ENCODE assay signal across 20 cellular contexts in the genomic region with DNA sequence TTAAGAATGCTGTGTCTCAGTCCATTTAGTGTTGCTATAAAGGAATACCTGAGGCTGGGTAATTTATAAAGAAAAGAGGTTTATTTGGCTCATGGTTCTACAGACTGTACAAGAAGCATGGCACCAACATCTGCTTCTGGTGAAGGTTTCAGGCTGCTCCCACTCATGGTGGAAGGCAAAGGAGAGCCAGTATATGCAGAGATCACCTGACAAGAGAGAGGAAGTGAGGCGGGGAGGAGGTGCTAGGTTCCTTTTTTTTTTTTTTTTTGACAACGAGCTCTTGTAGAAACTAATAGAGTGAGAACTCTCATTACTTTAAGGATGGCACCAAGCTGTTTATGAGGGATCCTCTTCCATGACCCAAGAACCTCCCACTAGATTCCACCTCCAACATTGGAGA.
A peak's percentile ranks its signal among the peaks of the same experiment; 100 is the strongest.
DNase-seq lines count a peak whose midpoint lies in the region; ATAC-seq, FAIRE-seq and TF ChIP-seq lines count a peak whose summit lies in the region.
"Had no signal": no experiment of that assay in that cellular context is flagged by ENCODE, and none has a peak within 500 bp of the region (broad histone marks: within the 10 kb centered on the region; RNA-seq: fewer than 3 reads in every experiment).

No MANE protein-coding gene starts in this region.

- intact Hi-C loops in OCI-LY7 (cut with micrococcal nuclease; ENCODE audit: unreplicated experiment): no loop called here
- intact Hi-C loops in K562 (cut with micrococcal nuclease): no loop called here

- peaks cover 9% of the 10 kb centered on the region for H3K9me3 Mint-ChIP-seq in activated naive CD4-positive, alpha-beta T cell treated with anti-CD3 and anti-CD28 coated beads, Interleukin-2, amount 10 ng/mL, durations not matched to agents 7 days and 5 days

- H3K4me3 ChIP-seq in OCI-LY7 (ENCODE audit: low read depth, low read length, poor library complexity, severe bottlenecking) (no peak overlapping the region), K562 (no peak overlapping the region), hepatocyte (no peak overlapping the region)
- H3K4me3 ChIP-seq: GM23248 had no signal

- BruUV-seq in OCI-LY7 (replicated peaks; lab: Mats Ljungman, UMichigan) (no TSS peak), K562 (replicated peaks; lab: Mats Ljungman, UMichigan) (no TSS peak)

- H4K20me1 ChIP-seq in OCI-LY7 (ENCODE audit: insufficient read depth, low read length): no peaks in the 10 kb centered on the region
- H4K20me1 ChIP-seq in K562 (replicated peaks; ENCODE audit: control insufficient read depth, insufficient read depth, low read length): no peaks in the 10 kb centered on the region
- H4K20me1 ChIP-seq in hepatocyte (ENCODE audit: insufficient read depth, poor library complexity, severe bottlenecking): no peaks in the 10 kb centered on the region

- H3K9me3 ChIP-seq in OCI-LY7 (ENCODE audit: low read length): no peaks in the 10 kb centered on the region
- H3K9me3 ChIP-seq in K562 (replicated peaks; ENCODE audit: control insufficient read depth, insufficient read depth, low read depth, low read length): no peaks in the 10 kb centered on the region
- H3K9me3 ChIP-seq in hepatocyte (ENCODE audit: low read depth): no peaks in the 10 kb centered on the region

- H3K9me2 ChIP-seq in OCI-LY7 (ENCODE audit: insufficient read depth, low read length): no peaks in the 10 kb centered on the region
- H3K9me2 ChIP-seq in hepatocyte (replicated peaks; ENCODE audit: insufficient read depth): no peaks in the 10 kb centered on the region

- H3K79me2 ChIP-seq in OCI-LY7 (ENCODE audit: insufficient read depth, low read depth, low read length): no peaks in the 10 kb centered on the region
- no peaks in the 10 kb centered on the region for H3K79me2 ChIP-seq in K562 (ENCODE audit: control insufficient read depth, insufficient read depth, low read length)
- no peaks in the 10 kb centered on the region for H3K79me2 ChIP-seq in hepatocyte

- DNase-seq in KBM-7: peak; percentile 33
- DNase-seq in OCI-LY7 (ENCODE audit: low spot score): peak; percentile 6
- DNase-seq in K562 (ENCODE audit: extremely low read depth in 1 of 4, low spot score in 3 of 4): no peak
- no peak for DNase-seq in hepatocyte (ENCODE audit: low spot score)
- DNase-seq in activated naive CD4-positive, alpha-beta T cell treated with anti-CD3 and anti-CD28 coated beads, Interleukin-2, amount 10 ng/mL, durations not matched to agents 7 days and 5 days: no peak
- no peak for DNase-seq in activated CD4-positive, CD25-positive, alpha-beta regulatory T cell treated with anti-CD3 and anti-CD28 coated beads, Interleukin-2, amount 50 U/mL, for 72 hours
- DNase-seq: C1 segment of cervical spinal cord; CD4-positive, CD25-positive, alpha-beta regulatory T cell; CD8-positive, alpha-beta memory T cell; DMS 273 treated with DMSO at 0.1 percent for 48 hours; DMS79; EL; GDM1; GM23248; H7; HCEC 1CT had no signal

- no peaks in the 10 kb centered on the region for H3K4me1 Mint-ChIP-seq in activated naive CD4-positive, alpha-beta T cell treated with anti-CD3 and anti-CD28 coated beads, Interleukin-2, amount 10 ng/mL, durations not matched to agents 7 days and 5 days

- TF ChIP-seq POLR2A in K562 (conservative IDR thresholded peaks at IDR 0.05): no peak

- TF ChIP-seq RAD21 in K562 (CRISPR knock-in tag; conservative IDR thresholded peaks at IDR 0.05 in 1 of 2, IDR thresholded peaks at IDR 0.05 in 1 of 2): no peak

- no peaks in the 10 kb centered on the region for H3K36me3 Mint-ChIP-seq in activated naive CD4-positive, alpha-beta T cell treated with anti-CD3 and anti-CD28 coated beads, Interleukin-2, amount 10 ng/mL, durations not matched to agents 7 days and 5 days

- WGBS in K562 (ENCODE audit: insufficient coverage, low coverage, missing lambda C conversion rate): no CpG with 5 or more reads among the region's 2 CpGs
- WGBS in hepatocyte (ENCODE audit: low lambda C conversion rate, missing lambda C conversion rate): 93% methylated on average over 2 of the region's 2 CpGs

- no peak overlapping the region for H3K27ac Mint-ChIP-seq in activated naive CD4-positive, alpha-beta T cell treated with anti-CD3 and anti-CD28 coated beads, Interleukin-2, amount 10 ng/mL, durations not matched to agents 7 days and 5 days

- H3K4me2 ChIP-seq in OCI-LY7 (ENCODE audit: low read length) (no peak overlapping the region), K562 (ENCODE audit: insufficient read depth, low read length) (no peak overlapping the region), hepatocyte (no peak overlapping the region)

- no peak for TF ChIP-seq CTCF in OCI-LY7 (conservative IDR thresholded peaks at IDR 0.05; ENCODE audit: low read length)
- TF ChIP-seq CTCF in K562 (IDR thresholded peaks at IDR 0.05 in 2 of 3, conservative IDR thresholded peaks at IDR 0.05 in 1 of 3; ENCODE audit: insufficient read depth in 2 of 3, low read depth in 1 of 3, low read length in 3 of 3): no peak
- TF ChIP-seq CTCF in hepatocyte (IDR thresholded peaks at IDR 0.05; ENCODE audit: poor library complexity): no peak

- CTCF ChIA-PET in OCI-LY7 (lab: Charles Lee; ENCODE audit: unreplicated experiment): no interaction called here
- CTCF ChIA-PET in K562 (lab: Yijun Ruan, JAX; ENCODE audit: low intra/inter-chr PET ratio): no interaction called here
- CTCF ChIA-PET in activated naive CD4-positive, alpha-beta T cell treated with anti-CD3 and anti-CD28 coated beads, Interleukin-2, amount 10 ng/mL, durations not matched to agents 7 days and 5 days (lab: Charles Lee): no interaction called here

- no peak for FAIRE-seq in K562 (lab: Jason Lieb, UNC)
- FAIRE-seq: D721Med, GM12891, GM18507, H1 had no signal

- ATAC-seq in K562: no peak

- no peak for TF ChIP-seq EP300 in K562 (IDR thresholded peaks at IDR 0.05; ENCODE audit: low read length)

- H3K36me3 ChIP-seq in OCI-LY7 (ENCODE audit: insufficient read depth, low read length) (no peaks in the 10 kb centered on the region), K562 (ENCODE audit: control insufficient read depth, insufficient read depth, low read length) (no peaks in the 10 kb centered on the region), hepatocyte (replicated peaks; ENCODE audit: insufficient read depth, low read depth) (no peaks in the 10 kb centered on the region)

- no peak overlapping the region for H3K4me3 Mint-ChIP-seq in activated naive CD4-positive, alpha-beta T cell treated with anti-CD3 and anti-CD28 coated beads, Interleukin-2, amount 10 ng/mL, durations not matched to agents 7 days and 5 days
- H3K4me3 Mint-ChIP-seq: CD4-positive, CD25-positive, alpha-beta regulatory T cell; CD8-positive, alpha-beta memory T cell had no signal

- H3K9ac ChIP-seq in K562 (ENCODE audit: insufficient read depth in 1 of 2, low read depth in 2 of 2, low read length in 2 of 2): no peak overlapping the region
- H3K9ac ChIP-seq: GM23248 had no signal

- POLR2A ChIA-PET in OCI-LY7 (lab: Charles Lee): interaction anchor here (0.6 kb wide), 2 partner anchors 15 to 146 kb away, joined by 3 read pairs; no protein-coding TSS in a partner anchor
- POLR2A ChIA-PET in K562 (lab: Yijun Ruan, JAX): no interaction called here

- in situ Hi-C loops in KBM-7 (cut with MboI; ENCODE audit: low pct_unique_long_range_greater_than_20kb, low sequenced_read_pairs) (no loop called here), K562 (cut with MboI) (no loop called here)

- H3K9me1 ChIP-seq in K562 (ENCODE audit: control insufficient read depth, insufficient read depth, low read length): no peaks in the 10 kb centered on the region

- H2AFZ ChIP-seq in OCI-LY7 (ENCODE audit: low read length): no peak overlapping the region
- no peak overlapping the region for H2AFZ ChIP-seq in K562 (ENCODE audit: low read depth, low read length)
- H2AFZ ChIP-seq in hepatocyte: no peak overlapping the region
- H2AFZ ChIP-seq: GM23248 had no signal

- H3K27me3 Mint-ChIP-seq in activated naive CD4-positive, alpha-beta T cell treated with anti-CD3 and anti-CD28 coated beads, Interleukin-2, amount 10 ng/mL, durations not matched to agents 7 days and 5 days: no peaks in the 10 kb centered on the region

- H3K27ac ChIP-seq in OCI-LY7 (ENCODE audit: low read depth, low read length, poor library complexity, severe bottlenecking): no peak overlapping the region
- H3K27ac ChIP-seq in K562 (ENCODE audit: extremely low read depth, low read depth, low read length): no peak overlapping the region
- H3K27ac ChIP-seq in hepatocyte: no peak overlapping the region
- H3K27ac ChIP-seq: GM23248 had no signal

- H3K4me1 ChIP-seq in OCI-LY7 (ENCODE audit: insufficient read depth, low read length, poor library complexity, severe bottlenecking) (no peaks in the 10 kb centered on the region), K562 (replicated peaks in 1 of 2; ENCODE audit: control insufficient read depth in 2 of 2, insufficient read depth in 2 of 2, low read length in 2 of 2) (no peaks in the 10 kb centered on the region), hepatocyte (ENCODE audit: insufficient read depth) (no peaks in the 10 kb centered on the region)

- H3K27me3 ChIP-seq in K562 (ENCODE audit: control insufficient read depth in 2 of 2, insufficient read depth in 2 of 2, low read length in 2 of 2) (no peaks in the 10 kb centered on the region), hepatocyte (no peaks in the 10 kb centered on the region)

TF ChIP-seq in K562, 482 proteins besides CTCF, POLR2A, EP300 and RAD21:
- TF ChIP-seq RHOXF2B (CRISPR knock-in tag; conservative IDR thresholded peaks at IDR 0.05) (no peak), MNT (conservative IDR thresholded peaks at IDR 0.05) (no peak), SPI1 (IDR thresholded peaks at IDR 0.05; ENCODE audit: borderline replicate concordance, low read depth, low read length) (peak; percentile 66; the same call in 1 of the 2 replicates)

Comparison
In these comparisons a context has a peak if more than half of its experiments do, and no peak if none do; other contexts are left out.
1. DNase-seq: peak in KBM-7 (single experiment) and OCI-LY7 (single experiment); none in K562 (0 of 4), hepatocyte (single experiment), activated naive CD4-positive, alpha-beta T cell treated with anti-CD3 and anti-CD28 coated beads, Interleukin-2, amount 10 ng/mL, durations not matched to agents 7 days and 5 days (single experiment) and activated CD4-positive, CD25-positive, alpha-beta regulatory T cell treated with anti-CD3 and anti-CD28 coated beads, Interleukin-2, amount 50 U/mL, for 72 hours (single experiment).